Comparison of ENCODE assay signal across 13 cellular contexts in the genomic region with DNA sequence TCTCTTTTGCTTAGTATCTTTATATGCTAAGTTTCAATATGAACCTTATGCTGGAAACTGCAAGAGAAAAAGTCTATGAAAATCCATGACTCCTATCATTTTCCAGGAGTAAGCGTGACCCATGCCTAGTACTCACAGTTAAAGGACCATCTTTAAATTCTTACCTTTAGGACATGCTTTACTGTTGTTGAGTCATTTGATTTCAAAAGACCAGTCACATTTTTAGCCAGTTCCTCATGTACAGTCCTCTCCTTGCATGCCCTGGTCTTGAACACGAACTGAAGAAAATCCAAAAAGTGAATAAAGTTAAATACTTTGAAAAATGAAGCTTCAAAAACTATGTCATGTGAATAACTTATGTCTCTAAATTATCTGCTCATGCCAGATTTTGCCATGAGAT.
"Had no signal": no experiment of that assay in that cellular context is flagged by ENCODE, and none has a peak within 500 bp of the region (broad histone marks: within the 10 kb centered on the region; RNA-seq: fewer than 3 reads in every experiment).

No MANE protein-coding gene starts in this region.

- H3K4me3 Mint-ChIP-seq: neural crest cell had no signal

- ATAC-seq: gastroesophageal sphincter; left lobe of liver; naive thymus-derived CD4-positive, alpha-beta T cell; right cardiac atrium had no signal

- H3K4me2 ChIP-seq: smooth muscle cell had no signal

- H3K4me3 ChIP-seq: esophagus muscularis mucosa, gastroesophageal sphincter, smooth muscle cell had no signal

- H3K4me1 Mint-ChIP-seq: neural crest cell had no signal

- H3K4me1 ChIP-seq: esophagus muscularis mucosa, gastroesophageal sphincter had no signal

- H3K27me3 ChIP-seq: esophagus muscularis mucosa, gastroesophageal sphincter had no signal

- H3K27me3 Mint-ChIP-seq: naive thymus-derived CD4-positive, alpha-beta T cell had no signal

- DNase-seq: effector memory CD4-positive, alpha-beta T cell; glutamatergic neuron; islet precursor cell; mammary epithelial cell; naive thymus-derived CD4-positive, alpha-beta T cell; right cardiac atrium; stimulated activated CD4-positive, alpha-beta T cell treated with anti-CD3 and anti-CD28 coated beads, Interleukin-2, amount 100 ng/mL, for 48 hours had no signal

- H3K9me3 ChIP-seq: esophagus muscularis mucosa, gastroesophageal sphincter had no signal

- H3K27ac ChIP-seq: epithelial cell of prostate, esophagus muscularis mucosa, gastroesophageal sphincter had no signal
